ENCODE assay signal across 6 cellular contexts in genomic region chr2:100611079-100612029, GRCh38.
"Had no signal": no experiment of that assay in that cellular context is flagged by ENCODE, and none has a peak within 500 bp of the region (broad histone marks: within the 10 kb centered on the region; RNA-seq: fewer than 3 reads in every experiment).

No MANE protein-coding gene starts in this region.

- H3K27me3 ChIP-seq: adrenal gland, MG63 had no signal

- H3K9me3 ChIP-seq: adrenal gland, MG63 had no signal

- H3K36me3 ChIP-seq: adrenal gland, MG63 had no signal

- H3K4me3 ChIP-seq: adrenal gland, MG63 had no signal

- FAIRE-seq: TTC549 had no signal

- DNase-seq: activated CD4-positive, alpha-beta memory T cell treated with anti-CD3 and anti-CD28 coated beads for 36 hours; NCI-H1417 treated with DMSO at 0.1 percent for 48 hours; SIG-M5 had no signal

- H3K27ac ChIP-seq: adrenal gland had no signal

- H3K4me1 ChIP-seq: adrenal gland had no signal
